9 cellular contexts compared by ENCODE assay signal in the genomic region with DNA sequence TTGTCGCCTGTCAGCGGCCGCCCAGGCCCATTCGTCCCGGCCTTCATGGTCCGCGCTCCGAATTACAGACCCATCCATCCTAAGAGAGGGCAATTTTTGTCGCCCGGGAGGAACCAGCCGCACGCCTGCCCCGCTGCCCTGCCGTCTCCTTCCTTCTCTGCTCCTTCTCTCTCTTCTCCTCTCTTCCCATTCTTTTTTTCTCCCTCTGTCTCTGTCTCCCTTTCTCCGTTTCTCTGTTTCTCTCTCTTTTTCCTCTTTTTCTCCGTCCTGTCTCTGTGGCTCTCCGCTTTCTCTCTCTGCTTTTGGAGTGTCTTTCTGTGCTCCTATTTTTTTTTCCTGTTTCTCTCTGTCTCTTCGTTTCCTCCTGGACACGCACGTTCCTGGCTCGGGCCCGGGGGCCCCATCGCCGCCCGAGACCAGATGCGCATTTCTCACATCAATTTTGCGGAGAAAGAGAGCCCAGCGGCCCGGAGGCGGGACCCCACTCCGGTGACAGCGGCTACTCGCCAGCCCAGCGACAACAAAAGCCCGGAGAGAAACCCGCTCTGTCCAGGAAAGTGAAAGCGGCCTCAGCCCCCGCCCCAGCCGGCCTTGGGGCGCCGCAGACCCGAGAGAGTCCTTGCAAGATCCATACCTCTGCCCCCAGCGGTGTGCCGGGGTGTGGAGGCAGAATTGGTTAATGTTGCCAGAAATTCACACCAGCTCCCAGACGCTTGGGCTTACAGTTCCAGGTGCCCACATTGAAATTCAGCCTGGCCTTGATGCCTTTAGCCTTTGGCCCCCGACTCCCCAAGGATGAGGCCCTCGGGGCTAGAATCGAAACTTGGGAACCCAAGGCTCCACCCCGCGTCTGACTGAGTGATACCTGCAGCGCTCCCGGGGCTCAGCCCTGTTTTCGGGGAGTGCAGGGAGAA. TPM values are rescaled to one million over a fixed set of nuclear protein-coding genes. Genes with fewer than 3 reads are reported as not detected.
DNase-seq lines count a peak whose midpoint lies in the region; ATAC-seq and TF ChIP-seq lines count a peak whose summit lies in the region.
"Had no signal": no experiment of that assay in that cellular context is flagged by ENCODE, and none has a peak within 500 bp of the region (broad histone marks: within the 10 kb centered on the region; RNA-seq: fewer than 3 reads in every experiment).

No MANE protein-coding gene starts in this region.

- H3K4me2 ChIP-seq in H9 (ENCODE audit: insufficient read depth, insufficient read length, low read length), result no peak overlapping the region

- H3K4me1 Mint-ChIP-seq in CD4-positive, alpha-beta memory T cell, result peaks cover 30 to 68% (median 40%) of the 10 kb centered on the region in 4 donors
- peaks cover 8 to 27% of the 10 kb centered on the region in 2 experiments for H3K4me1 Mint-ChIP-seq in H9
- H3K4me1 Mint-ChIP-seq in brain, result peaks cover 54% of the 10 kb centered on the region
- peaks cover 48% of the 10 kb centered on the region for H3K4me1 Mint-ChIP-seq in nephron progenitor cell

- H3K9ac ChIP-seq in H9 (ENCODE audit: extremely low read depth, insufficient read length, low read length), result no peak overlapping the region

- no peak overlapping the region for H3K27ac ChIP-seq in CD4-positive, alpha-beta memory T cell (ENCODE audit: low read depth, low read length)
- H3K27ac ChIP-seq in H9 (ENCODE audit: insufficient read length, low read depth, low read length) (no peak overlapping the region), aorta (ENCODE audit: low read depth in 1 of 2, low read length in 2 of 2) (no peak overlapping the region)

- H2BK120ac ChIP-seq in H9 (ENCODE audit: low read depth, low read length, poor library complexity, severe bottlenecking), result no peak overlapping the region

- no peaks in the 10 kb centered on the region for H3K36me3 Mint-ChIP-seq in CD4-positive, alpha-beta memory T cell
- H3K36me3 Mint-ChIP-seq in H9 (ENCODE audit: insufficient read depth in 1 of 3, low read depth in 3 of 3) (peaks cover 0 to 2% (median 0%) of the 10 kb centered on the region in 3 experiments; a peak in 2 of 7 replicates), brain (no peaks in the 10 kb centered on the region), nephron progenitor cell (ENCODE audit: low read depth) (no peaks in the 10 kb centered on the region)

- peaks cover 71% of the 10 kb centered on the region for H3K27me3 ChIP-seq in CD4-positive, alpha-beta memory T cell (ENCODE audit: insufficient read depth, low read length)
- peaks cover 97% of the 10 kb centered on the region for H3K27me3 ChIP-seq in H9 (ENCODE audit: insufficient read depth, low read length)
- H3K27me3 ChIP-seq in aorta (ENCODE audit: control insufficient read depth in 1 of 2, insufficient read depth in 2 of 2, low read length in 1 of 2), result peaks cover 0 to 3% of the 10 kb centered on the region in 2 donors

- no peaks in the 10 kb centered on the region for H3K36me3 ChIP-seq in CD4-positive, alpha-beta memory T cell (ENCODE audit: insufficient read depth, low read length)
- no peaks in the 10 kb centered on the region for H3K36me3 ChIP-seq in aorta (ENCODE audit: control insufficient read depth in 1 of 2, insufficient read depth in 2 of 2, low read length in 1 of 2)

- H3K14ac ChIP-seq in H9 (ENCODE audit: insufficient read depth, low read length), result no peak overlapping the region

- POLR2A ChIA-PET in CD4-positive, alpha-beta memory T cell (lab: Charles Lee; ENCODE audit: partially characterized antibody), result interaction anchor here (1.3 kb wide), 1 partner anchor 10 kb away, joined by 3 read pairs; no protein-coding TSS in a partner anchor

- CTCF ChIA-PET in CD4-positive, alpha-beta memory T cell (lab: Charles Lee; ENCODE audit: partially characterized antibody), result interaction anchor here (2.7 kb wide), 1 partner anchor 11 kb away, joined by 12 read pairs; no protein-coding TSS in a partner anchor

- no peak overlapping the region for H2AK5ac ChIP-seq in H9 (ENCODE audit: insufficient read length, low read length)

- H3K4ac ChIP-seq in H9 (ENCODE audit: low read depth, low read length), result no peak overlapping the region

- H3T11ph ChIP-seq in H9 (ENCODE audit: low read length), result no peak overlapping the region

- no peak overlapping the region for H3K23ac ChIP-seq in H9 (ENCODE audit: insufficient read length, low read depth, low read length)

- no CpG with 5 or more reads among the region's 53 CpGs for WGBS in H9 (ENCODE audit: extremely low coverage, insufficient read length, low lambda C conversion rate)
- WGBS in aorta, 2 donors, result 6% methylated on average over 50 to 53 of the region's 53 CpGs

- H3K56ac ChIP-seq in H9 (ENCODE audit: insufficient read length, low read depth, low read length), result no peak overlapping the region

- no peak overlapping the region for H2BK5ac ChIP-seq in H9 (ENCODE audit: insufficient read length, low read length)

- H3K23me2 ChIP-seq in H9 (ENCODE audit: insufficient read length, low read depth, low read length, poor library complexity, severe bottlenecking), result no peaks in the 10 kb centered on the region

- no peak overlapping the region for H3K18ac ChIP-seq in H9 (ENCODE audit: insufficient read length, low read depth, low read length)

- H4K5ac ChIP-seq in H9 (ENCODE audit: insufficient read length, low read depth, low read length), result no peak overlapping the region

- H3K27me3 Mint-ChIP-seq in CD4-positive, alpha-beta memory T cell, result peaks cover 59 to 68% of the 10 kb centered on the region in 2 donors
- H3K27me3 Mint-ChIP-seq in H9 (ENCODE audit: low read depth), result peaks cover 97% of the 10 kb centered on the region
- H3K27me3 Mint-ChIP-seq in brain, result peaks cover 98% of the 10 kb centered on the region
- H3K27me3 Mint-ChIP-seq in nephron progenitor cell (ENCODE audit: low read depth, poor library complexity), result peaks cover 99% of the 10 kb centered on the region

- peaks cover 0 to 6% (median 0%) of the 10 kb centered on the region in 8 donors for H3K9me3 Mint-ChIP-seq in CD4-positive, alpha-beta memory T cell
- peaks cover 7 to 14% of the 10 kb centered on the region in 2 experiments for H3K9me3 Mint-ChIP-seq in H9
- peaks cover 0 to 9% (median 3%) of the 10 kb centered on the region in 5 experiments for H3K9me3 Mint-ChIP-seq in brain
- peaks cover 4% of the 10 kb centered on the region for H3K9me3 Mint-ChIP-seq in nephron progenitor cell

- H3K4me3 ChIP-seq in CD4-positive, alpha-beta memory T cell (ENCODE audit: low read length in 2 of 2), result peak overlapping the region in 1 of 2 donors; percentile 19
- peak overlapping the region in 1 of 2 donors; percentile 9 for H3K4me3 ChIP-seq in aorta (ENCODE audit: low read length in 2 of 2)

- no peak overlapping the region for H4K8ac ChIP-seq in H9 (replicated peaks; ENCODE audit: insufficient read length, low read depth, low read length)

- DNase-seq in CD4-positive, alpha-beta memory T cell, result peak in 1 of 5 donors; percentile 21
- peak; percentile 65 for DNase-seq in H9
- DNase-seq in nephron progenitor cell, result peak; percentile 54
- no peak for DNase-seq in NCI-H2107 (lab: John Stamatoyannopoulos, UW)
- no peak for DNase-seq in aorta
- no peak for DNase-seq in LoVo (ENCODE audit: low spot score)
- DNase-seq: NCI-H226 had no signal

- no peak overlapping the region for H2AFZ ChIP-seq in H9 (ENCODE audit: low read length)

- H4K20me1 ChIP-seq in H9 (ENCODE audit: control insufficient read depth, insufficient read depth, insufficient read length), result no peaks in the 10 kb centered on the region

- H3K79me1 ChIP-seq in H9 (ENCODE audit: insufficient read depth, low read depth, low read length, poor library complexity, severe bottlenecking), result no peaks in the 10 kb centered on the region

- no peak overlapping the region for H2BK15ac ChIP-seq in H9 (ENCODE audit: low read depth, low read length)

- no peak overlapping the region for H2BK20ac ChIP-seq in H9 (ENCODE audit: low read depth, low read length, poor library complexity, severe bottlenecking)

- peak overlapping the region in 3 of 7 donors; percentile 18 to 91 (median 39) for H3K27ac Mint-ChIP-seq in CD4-positive, alpha-beta memory T cell
- no peak overlapping the region for H3K27ac Mint-ChIP-seq in H9
- peak overlapping the region in 2 of 5 experiments; percentile 82 to 94 for H3K27ac Mint-ChIP-seq in brain
- H3K27ac Mint-ChIP-seq in nephron progenitor cell, result no peak overlapping the region

- H4K91ac ChIP-seq in H9 (ENCODE audit: insufficient read length, low read depth, low read length), result no peak overlapping the region

- no peak overlapping the region for H2BK12ac ChIP-seq in H9 (ENCODE audit: insufficient read length, low read depth, low read length)

- no peaks in the 10 kb centered on the region for H3K79me2 ChIP-seq in H9 (ENCODE audit: insufficient read depth, low read length)

- H3K4me3 Mint-ChIP-seq in CD4-positive, alpha-beta memory T cell, result peak overlapping the region; percentile 79 to 88 (median 81)
- H3K4me3 Mint-ChIP-seq in H9, result peak overlapping the region in 1 of 2 experiments; percentile 54; a peak in 1 of 5 replicates
- H3K4me3 Mint-ChIP-seq in brain, result peak overlapping the region; percentile 2 to 83 (median 70)
- H3K4me3 Mint-ChIP-seq in nephron progenitor cell, result peak overlapping the region; percentile 76

- ATAC-seq in aorta (ENCODE audit: low FRiP score) (no peak), HG02798 (IDR thresholded peaks at IDR 0.05; ENCODE audit: poor library complexity, unreplicated experiment) (no peak)

- TF ChIP-seq CTCF in H9 (conservative IDR thresholded peaks at IDR 0.05) (peak; percentile 23; the same call in 1 of the 3 replicates), brain (conservative IDR thresholded peaks at IDR 0.05) (peak in 1 of 2 experiments; percentile 7), nephron progenitor cell (IDR thresholded peaks at IDR 0.05) (no peak)

- H3K4me1 ChIP-seq in CD4-positive, alpha-beta memory T cell (ENCODE audit: insufficient read depth, low read length), result peaks cover 64% of the 10 kb centered on the region
- H3K4me1 ChIP-seq in H9 (ENCODE audit: insufficient read depth, low read length) (no peaks in the 10 kb centered on the region), aorta (ENCODE audit: control insufficient read depth in 1 of 2, insufficient read depth in 2 of 2, low read length in 2 of 2) (no peaks in the 10 kb centered on the region)

- H3K9me3 ChIP-seq in CD4-positive, alpha-beta memory T cell (ENCODE audit: control insufficient read depth in 1 of 2, low read length in 2 of 2), result no peaks in the 10 kb centered on the region
- H3K9me3 ChIP-seq in H9 (ENCODE audit: control insufficient read depth, low read depth, low read length), result no peaks in the 10 kb centered on the region
- no peaks in the 10 kb centered on the region for H3K9me3 ChIP-seq in aorta (ENCODE audit: control insufficient read depth, low read length)

- intact Hi-C loops in CD4-positive, alpha-beta memory T cell (cut with micrococcal nuclease), result no loop called here
- intact Hi-C loops in aorta (cut with DNase I), result no loop called here

RNA-seq across cellular contexts. Expression of gene LBX1, which starts 4.1 kb away (rescaled TPM):
- total RNA-seq in CD4-positive, alpha-beta memory T cell, result not detected
- polyA plus RNA-seq in CD4-positive, alpha-beta memory T cell, result not detected
- not detected in 2 replicates for total RNA-seq in H9 (2021)
- polyA plus RNA-seq in brain (ENCODE audit: insufficient read depth, low read depth, low replicate concordance), result not detected
- not detected for total RNA-seq in aorta
- polyA plus RNA-seq in aorta, result not detected

Comparison
In these comparisons a context has a peak if more than half of its experiments do, and no peak if none do; other contexts are left out.
1. DNase-seq: peak in H9 (single experiment) and nephron progenitor cell (single experiment); none in NCI-H2107 (single experiment), aorta (0 of 2) and LoVo (single experiment).